In the genomic region with DNA sequence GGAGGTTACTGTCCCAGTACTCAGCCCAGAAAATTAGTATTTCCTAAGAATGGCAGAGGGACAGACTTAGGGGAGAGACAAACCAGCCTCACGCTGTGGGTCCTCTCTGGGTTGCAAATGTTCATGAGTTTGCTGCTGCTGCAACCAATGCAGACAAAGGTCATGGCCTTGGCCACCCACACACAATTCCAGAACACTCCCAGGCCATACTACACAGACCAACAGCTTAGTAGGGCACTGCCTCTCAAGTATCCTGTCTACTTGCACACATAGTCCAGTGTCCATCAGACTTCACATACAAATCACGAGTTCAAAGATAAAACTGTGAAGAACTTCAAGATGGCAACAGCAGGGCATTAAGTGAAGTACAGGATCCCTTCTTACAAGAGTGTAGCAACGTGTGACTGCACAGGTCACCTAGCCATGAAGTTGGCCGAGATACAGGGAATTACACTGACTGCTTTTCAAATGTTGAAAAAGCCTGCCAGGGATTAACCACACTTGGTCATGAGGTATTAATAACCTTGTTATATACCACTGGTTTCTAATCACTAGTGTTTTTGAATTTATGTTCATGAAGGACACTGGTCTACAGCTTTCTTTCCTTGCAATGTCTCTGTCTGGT, we compare ENCODE assay signal across 20 cellular contexts. TPM values are rescaled to one million over a fixed set of nuclear protein-coding genes. Genes with fewer than 3 reads are reported as not detected.
DNase-seq lines count a peak whose midpoint lies in the region; ATAC-seq, FAIRE-seq and TF ChIP-seq lines count a peak whose summit lies in the region.
"Had no signal": no experiment of that assay in that cellular context is flagged by ENCODE, and none has a peak within 500 bp of the region (broad histone marks: within the 10 kb centered on the region; RNA-seq: fewer than 3 reads in every experiment).

No MANE protein-coding gene starts in this region.

- BruUV-seq in HepG2 (replicated peaks; lab: Mats Ljungman, UMichigan), result no TSS peak

- H3K27ac ChIP-seq in HepG2 (ENCODE audit: extremely low read length, insufficient read depth, low read length) (no peak overlapping the region), right lobe of liver (no peak overlapping the region), astrocyte (ENCODE audit: low read depth, low read length) (no peak overlapping the region), gastrocnemius medialis (no peak overlapping the region)

- H4K20me1 ChIP-seq in HepG2 (ENCODE audit: insufficient read depth, low read length) (no peaks in the 10 kb centered on the region), astrocyte (ENCODE audit: insufficient read depth, low read length) (no peaks in the 10 kb centered on the region)

- WGBS in HepG2 (ENCODE audit: low lambda C conversion rate), result 94% methylated on average over 4 of the region's 4 CpGs
- WGBS in right lobe of liver (ENCODE audit: insufficient coverage, low coverage, low lambda C conversion rate, missing lambda C conversion rate), result 92% methylated on average over 4 of the region's 4 CpGs

- CTCF ChIA-PET in HepG2 (lab: Yijun Ruan, JAX; ENCODE audit: low intra/inter-chr PET ratio, low total read pairs), result no interaction called here

- peaks cover 39% of the 10 kb centered on the region for H3K36me3 Mint-ChIP-seq in astrocyte (ENCODE audit: low read depth, unreplicated experiment)

- no peak for TF ChIP-seq RAD21 in HepG2 (CRISPR knock-in tag; IDR thresholded peaks at IDR 0.05)

- H3K4me3 ChIP-seq in HepG2 (replicated peaks in 1 of 3; ENCODE audit: insufficient read depth in 1 of 3, low read depth in 2 of 3, low read length in 3 of 3) (no peak overlapping the region), right lobe of liver (no peak overlapping the region), astrocyte (ENCODE audit: insufficient read depth, low read depth, low read length) (no peak overlapping the region), choroid plexus epithelial cell (ENCODE audit: low read depth, low read length) (no peak overlapping the region), gastrocnemius medialis (no peak overlapping the region)

- no peaks in the 10 kb centered on the region for H3K27me3 Mint-ChIP-seq in astrocyte (ENCODE audit: low read depth, unreplicated experiment)
- H3K27me3 Mint-ChIP-seq: CD4-positive, alpha-beta memory T cell had no signal

- no peak overlapping the region for H3K27ac Mint-ChIP-seq in astrocyte (ENCODE audit: unreplicated experiment)
- H3K27ac Mint-ChIP-seq: CD4-positive, alpha-beta memory T cell had no signal

- no peak overlapping the region for H3K9ac ChIP-seq in HepG2 (ENCODE audit: insufficient read depth, low read depth, low read length)
- no peak overlapping the region for H3K9ac ChIP-seq in astrocyte (ENCODE audit: low read length)

- H3K9me3 Mint-ChIP-seq in astrocyte (ENCODE audit: unreplicated experiment), result peaks cover 25% of the 10 kb centered on the region

- no peak overlapping the region for H3K4me3 Mint-ChIP-seq in astrocyte (ENCODE audit: unreplicated experiment)
- H3K4me3 Mint-ChIP-seq: CD4-positive, alpha-beta memory T cell had no signal

- POLR2A ChIA-PET in HepG2 (lab: Yijun Ruan, JAX), result no interaction called here

- H3K27me3 ChIP-seq in HepG2 (ENCODE audit: control insufficient read depth in 1 of 2, insufficient read depth in 2 of 2, low read length in 2 of 2) (no peaks in the 10 kb centered on the region), right lobe of liver (no peaks in the 10 kb centered on the region), astrocyte (ENCODE audit: insufficient read depth, low read length) (no peaks in the 10 kb centered on the region), gastrocnemius medialis (no peaks in the 10 kb centered on the region)

- ATAC-seq in HepG2 (peak; percentile 62), right lobe of liver (no peak), gastrocnemius medialis (no peak)

- no peak overlapping the region for H2AFZ ChIP-seq in HepG2 (ENCODE audit: low read length)
- no peak overlapping the region for H2AFZ ChIP-seq in astrocyte (ENCODE audit: low read depth, low read length)

- no peaks in the 10 kb centered on the region for H3K79me2 ChIP-seq in HepG2 (ENCODE audit: insufficient read depth, low read length)
- no peaks in the 10 kb centered on the region for H3K79me2 ChIP-seq in astrocyte (ENCODE audit: insufficient read depth, low read length)

- in situ Hi-C loops in HepG2 (cut with HindIII; ENCODE audit: extremely low pct_ligation_motif_present, low pct_unique_long_range_greater_than_20kb) (no loop called here), gastrocnemius medialis (cut with MboI; ENCODE audit: low sequenced_read_pairs in 4 of 4) (no loop called here)

- intact Hi-C loops in HepG2 (cut with micrococcal nuclease; ENCODE audit: unreplicated experiment) (no loop called here), right lobe of liver (cut with DNase I) (no loop called here), head of caudate nucleus (cut with DNase I) (no loop called here), gastrocnemius medialis (cut with DNase I; ENCODE audit: low total_unique reads) (no loop called here)

- H3K4me1 ChIP-seq in HepG2 (ENCODE audit: insufficient read depth, low read length) (no peaks in the 10 kb centered on the region), right lobe of liver (no peaks in the 10 kb centered on the region), astrocyte (ENCODE audit: insufficient read depth, low read length) (no peaks in the 10 kb centered on the region), gastrocnemius medialis (no peaks in the 10 kb centered on the region)

- H3K4me2 ChIP-seq in HepG2 (ENCODE audit: low read depth, low read length) (no peak overlapping the region), astrocyte (ENCODE audit: low read length) (no peak overlapping the region)

- FAIRE-seq in HepG2 (lab: Jason Lieb, UNC) (no peak), astrocyte (lab: Jason Lieb, UNC) (peak; percentile 50), urothelium cell line (lab: Jason Lieb, UNC) (peak; percentile 90)
- FAIRE-seq: GM12892, H54 had no signal

- no peak for TF ChIP-seq POLR2A in HepG2 (IDR thresholded peaks at IDR 0.05; ENCODE audit: insufficient read depth in 1 of 2, low read depth in 2 of 2, low read length in 2 of 2)
- no peak for TF ChIP-seq POLR2A in right lobe of liver (IDR thresholded peaks at IDR 0.05)
- TF ChIP-seq POLR2A in gastrocnemius medialis (IDR thresholded peaks at IDR 0.05), result no peak

- TF ChIP-seq EP300 in HepG2 (IDR thresholded peaks at IDR 0.05; ENCODE audit: low read depth in 2 of 2, low read length in 2 of 2) (no peak), HepG2 (CRISPR knock-in tag; IDR thresholded peaks at IDR 0.05; ENCODE audit: borderline replicate concordance) (no peak)

- DNase-seq in HepG2 (ENCODE audit: low spot score), result no peak
- DNase-seq in right lobe of liver, result no peak
- no peak for DNase-seq in astrocyte (ENCODE audit: low read depth)
- DNase-seq in choroid plexus epithelial cell (ENCODE audit: low read depth), result peak; percentile 4
- DNase-seq in urothelium cell line (ENCODE audit: low spot score), result no peak
- no peak for DNase-seq in head of caudate nucleus
- DNase-seq in gastrocnemius medialis, result no peak
- no peak for DNase-seq in stimulated activated CD4-positive, alpha-beta T cell treated with anti-CD3 and anti-CD28 coated beads, Interleukin-1b, Interleukin-23, amount 100 ng/mL, for 48 hours
- DNase-seq: 8988T; C1 segment of cervical spinal cord; Calu3; CD4-positive, alpha-beta memory T cell; COR-L47; DMS53; DMS79 treated with DMSO at 0.1 percent for 48 hours; GF-D8; GOT3; HCEC 1CT had no signal

- peaks cover 2 to 23% of the 10 kb centered on the region in 2 experiments; a peak in 2 of 5 replicates for H3K36me3 ChIP-seq in HepG2 (replicated peaks in 1 of 2; ENCODE audit: control insufficient read depth in 1 of 2, insufficient read depth in 2 of 2, low read length in 2 of 2)
- peaks cover 0 to 20% (median 6%) of the 10 kb centered on the region in 4 donors for H3K36me3 ChIP-seq in right lobe of liver
- H3K36me3 ChIP-seq in astrocyte (ENCODE audit: insufficient read depth, low read length), result peaks cover 10% of the 10 kb centered on the region
- peaks cover 0 to 18% of the 10 kb centered on the region in 2 donors for H3K36me3 ChIP-seq in gastrocnemius medialis

- H3K9me3 ChIP-seq in HepG2 (ENCODE audit: low read length), result no peaks in the 10 kb centered on the region
- H3K9me3 ChIP-seq in right lobe of liver, result peaks cover 0 to 18% (median 8%) of the 10 kb centered on the region in 4 donors
- H3K9me3 ChIP-seq in astrocyte (ENCODE audit: insufficient read depth, low read depth, low read length), result peaks cover 14% of the 10 kb centered on the region
- peaks cover 0 to 14% (median 3%) of the 10 kb centered on the region in 3 donors for H3K9me3 ChIP-seq in gastrocnemius medialis

- TF ChIP-seq CTCF in HepG2 (CRISPR knock-in tag; IDR thresholded peaks at IDR 0.05) (no peak), right lobe of liver (IDR thresholded peaks at IDR 0.05) (no peak), astrocyte (IDR thresholded peaks at IDR 0.05; ENCODE audit: insufficient read depth, low read depth, low read length) (no peak), choroid plexus epithelial cell (conservative IDR thresholded peaks at IDR 0.05; ENCODE audit: low read depth, low read length) (no peak), gastrocnemius medialis (IDR thresholded peaks at IDR 0.05 in 4 of 5, conservative IDR thresholded peaks at IDR 0.05 in 1 of 5) (no peak)

- no peaks in the 10 kb centered on the region for H3K4me1 Mint-ChIP-seq in astrocyte (ENCODE audit: low read depth, unreplicated experiment)

RNA-seq across cellular contexts. Expression of a gene that starts 40.0 kb away (rescaled TPM):
- total RNA-seq in HepG2 (2016; rRNA removed; fragmentation: Illumina TruSeq; extraction: Trizol), result 23.5 and 32.9 TPM in 2 replicates
- 7.1 and 9.8 TPM in 2 replicates for total RNA-seq in HepG2 (2016; cell fraction: cytosol; rRNA removed; fragmentation: Illumina TruSeq; extraction: Trizol; ENCODE audit: low read depth)
- 23.9 and 31.5 TPM in 2 replicates for total RNA-seq in HepG2 (2016; cell fraction: insoluble cytoplasmic fraction; rRNA removed; fragmentation: Illumina TruSeq; extraction: Trizol)
- total RNA-seq in HepG2 (2016; cell fraction: membrane; rRNA removed; fragmentation: Illumina TruSeq; extraction: Trizol), result 15.1 and 19.7 TPM in 2 replicates
- total RNA-seq in HepG2 (2016; cell fraction: nucleus; rRNA removed; fragmentation: Illumina TruSeq; extraction: Trizol), result 21.5 and 35.5 TPM in 2 replicates
- polyA plus RNA-seq in HepG2 (2011; rRNA removed), result 18.4 and 22.6 TPM in 2 replicates
- polyA plus RNA-seq in HepG2 (2011; cell fraction: cytosol; rRNA removed), result 13.8 and 26.7 TPM in 2 replicates
- polyA plus RNA-seq in HepG2 (2011; cell fraction: nucleus; rRNA removed), result 12.5 and 34.5 TPM in 2 replicates
- polyA plus RNA-seq in HepG2 (2012), result 30.3 and 35.2 TPM in 2 replicates
- polyA plus RNA-seq in HepG2 (2016; cell fraction: cytosol; fragmentation: Illumina TruSeq; extraction: Trizol; ENCODE audit: low read depth), result 5.4 and 5.6 TPM in 2 replicates
- 21.4 and 24.0 TPM in 2 replicates for polyA plus RNA-seq in HepG2 (2016; cell fraction: insoluble cytoplasmic fraction; fragmentation: Illumina TruSeq; extraction: Trizol; ENCODE audit: low read depth)
- 12.7 and 15.3 TPM in 2 replicates for polyA plus RNA-seq in HepG2 (2016; cell fraction: membrane; fragmentation: Illumina TruSeq; extraction: Trizol; ENCODE audit: low read depth)
- 20.4 and 26.1 TPM in 2 replicates for polyA plus RNA-seq in HepG2 (2016; cell fraction: nucleus; fragmentation: Illumina TruSeq; extraction: Trizol; ENCODE audit: insufficient read depth, low read depth)
- 11.3 and 13.4 TPM in 2 replicates for polyA minus RNA-seq in HepG2 (2011; rRNA and poly(A)+ RNA removed; ENCODE audit: low replicate concordance)
- 22.2 and 23.6 TPM in 2 replicates for polyA minus RNA-seq in HepG2 (2011; cell fraction: cytosol; rRNA and poly(A)+ RNA removed)
- polyA minus RNA-seq in HepG2 (2011; cell fraction: nucleus; rRNA and poly(A)+ RNA removed), result 61.2 and 65.5 TPM in 2 replicates
- total RNA-seq in right lobe of liver, result 10 to 100 TPM in 3 of 6 experiments, 1 to 10 TPM in 3; 6.1 to 22.1 (median 13.2) TPM
- total RNA-seq in astrocyte, result 6.7 and 10.1 TPM in 2 replicates
- total RNA-seq in gastrocnemius medialis, result 1 to 10 TPM; 2.7 to 5.8 (median 3.7) TPM
